In the genomic region with DNA sequence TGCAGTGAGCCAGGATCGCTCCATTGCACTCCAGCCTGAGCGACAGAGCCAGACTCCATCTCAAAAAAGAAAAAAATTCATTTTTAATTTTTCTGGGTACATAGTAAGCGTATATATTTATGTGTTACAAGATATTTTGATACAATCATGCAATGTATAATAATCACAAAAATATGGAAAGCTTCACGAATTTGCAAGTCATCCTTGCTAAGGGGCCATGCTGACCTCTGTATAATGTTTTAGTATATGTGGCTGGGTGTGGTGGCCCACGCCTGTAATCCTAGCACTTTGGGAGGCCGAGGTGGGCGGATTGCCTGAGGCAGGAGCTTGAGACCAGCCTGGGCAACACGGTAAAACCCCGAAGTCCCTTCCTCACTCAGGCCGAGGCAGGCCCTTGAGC, we compare ENCODE assay signal across 9 cellular contexts.
"Had no signal": no experiment of that assay in that cellular context is flagged by ENCODE, and none has a peak within 500 bp of the region (broad histone marks: within the 10 kb centered on the region; RNA-seq: fewer than 3 reads in every experiment).

No MANE protein-coding gene starts in this region.

- H3K9ac ChIP-seq: GM23248, KMS-11 had no signal

- H3K27ac ChIP-seq: GM23248, KMS-11 had no signal

- H3K4me2 ChIP-seq: KMS-11 had no signal

- H3K4me3 ChIP-seq: GM23248, HAP-1 had no signal

- H2AFZ ChIP-seq: GM23248 had no signal

- ATAC-seq: HCT116 had no signal

- H3K9me3 ChIP-seq: HAP-1 had no signal

- FAIRE-seq: HTR-8/SVneo had no signal

- DNase-seq: GM23248, GOT3, H7, Karpas-422, KBM-7 had no signal
